18 cellular contexts compared by ENCODE assay signal in the genomic region with DNA sequence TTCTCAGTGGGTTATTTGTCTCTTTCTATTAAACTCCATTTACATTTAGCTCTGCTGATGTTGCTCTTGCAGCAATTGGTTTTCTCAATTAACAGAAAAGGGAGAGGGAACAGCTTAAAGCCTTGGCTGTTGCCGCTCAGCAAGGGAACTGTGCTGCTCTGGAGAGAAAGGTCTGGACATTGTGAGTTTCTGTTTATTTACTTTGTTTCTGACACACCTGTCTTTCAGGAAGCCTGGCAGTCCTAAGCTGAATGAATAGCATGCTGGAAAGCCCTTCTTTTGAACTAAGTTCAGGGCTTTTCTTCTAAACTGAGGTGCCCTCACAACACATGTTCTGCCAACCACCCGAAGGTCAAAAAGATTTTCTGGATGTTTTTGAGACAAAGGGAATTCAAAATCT.
DNase-seq lines count a peak whose midpoint lies in the region; TF ChIP-seq lines count a peak whose summit lies in the region.
"Had no signal": no experiment of that assay in that cellular context is flagged by ENCODE, and none has a peak within 500 bp of the region (broad histone marks: within the 10 kb centered on the region; RNA-seq: fewer than 3 reads in every experiment).

No MANE protein-coding gene starts in this region.

- no peak overlapping the region for H3K9ac ChIP-seq in endodermal cell (ENCODE audit: extremely low read depth, low read length, poor library complexity, severe bottlenecking)
- H3K9ac ChIP-seq: KMS-11 had no signal

- H3K27me3 Mint-ChIP-seq in progenitor cell of endocrine pancreas (no peaks in the 10 kb centered on the region), endodermal cell (ENCODE audit: insufficient read depth) (no peaks in the 10 kb centered on the region)

- peaks cover 1% of the 10 kb centered on the region for H3K9me3 ChIP-seq in endodermal cell (ENCODE audit: control insufficient read depth, low read length)
- H3K9me3 ChIP-seq: Peyer's patch had no signal

- POLR2A ChIA-PET in GM10248 (lab: Yijun Ruan, JAX), result no interaction called here

- H3K4me1 Mint-ChIP-seq in progenitor cell of endocrine pancreas (ENCODE audit: low read depth) (peaks cover 5% of the 10 kb centered on the region), endodermal cell (peaks cover 4% of the 10 kb centered on the region)
- H3K4me1 Mint-ChIP-seq: CD4-positive, alpha-beta memory T cell; T-cell had no signal

- H3K4me3 Mint-ChIP-seq in progenitor cell of endocrine pancreas (ENCODE audit: low read depth) (no peak overlapping the region), endodermal cell (no peak overlapping the region)
- H3K4me3 Mint-ChIP-seq: CD4-positive, alpha-beta memory T cell; T-cell had no signal

- no peaks in the 10 kb centered on the region for H3K36me3 ChIP-seq in endodermal cell (ENCODE audit: control insufficient read depth, insufficient read depth, low read length)
- H3K36me3 ChIP-seq: Peyer's patch had no signal

- no peak overlapping the region for H3K27ac ChIP-seq in endodermal cell (ENCODE audit: low read depth, low read length)
- H3K27ac ChIP-seq: KMS-11, Peyer's patch, SK-N-MC had no signal

- no peaks in the 10 kb centered on the region for H3K4me1 ChIP-seq in endodermal cell (ENCODE audit: control insufficient read depth, insufficient read depth, low read length)
- H3K4me1 ChIP-seq: Peyer's patch had no signal

- H3K36me3 Mint-ChIP-seq in progenitor cell of endocrine pancreas (ENCODE audit: insufficient read depth) (peaks cover under 1% of the 10 kb centered on the region), endodermal cell (ENCODE audit: low read depth) (no peaks in the 10 kb centered on the region)
- H3K36me3 Mint-ChIP-seq: CD4-positive, alpha-beta memory T cell; T-cell had no signal

- WGBS in endodermal cell (ENCODE audit: insufficient coverage in 1 of 2, insufficient read length in 1 of 2), 2 experiments, result 93 to 100% methylated on average over 2 of the region's 2 CpGs

- H3K4me3 ChIP-seq in endodermal cell (ENCODE audit: low read length), result no peak overlapping the region
- H3K4me3 ChIP-seq: Peyer's patch, SK-N-MC had no signal

- H3K27me3 ChIP-seq in endodermal cell (ENCODE audit: control insufficient read depth, insufficient read depth, low read length, poor library complexity, severe bottlenecking), result no peaks in the 10 kb centered on the region
- H3K27me3 ChIP-seq: Peyer's patch had no signal

- H3K9me3 Mint-ChIP-seq in progenitor cell of endocrine pancreas (ENCODE audit: low read depth) (peaks cover 25% of the 10 kb centered on the region), endodermal cell (peaks cover 13% of the 10 kb centered on the region)

- DNase-seq in NCI-H1105 treated with DMSO at 0.1 percent for 48 hours (lab: John Stamatoyannopoulos, UW), result peak; percentile 57
- no peak for DNase-seq in NCI-H1105 (lab: John Stamatoyannopoulos, UW)
- DNase-seq in NCI-H146 treated with DMSO at 0.1 percent for 48 hours (lab: John Stamatoyannopoulos, UW; ENCODE audit: unreplicated experiment), result peak; percentile 72
- DNase-seq in NCI-H774 (lab: John Stamatoyannopoulos, UW), result peak; percentile 78
- no peak for DNase-seq in progenitor cell of endocrine pancreas (ENCODE audit: low spot score, unreplicated experiment)
- no peak for DNase-seq in endodermal cell
- DNase-seq in cerebellar nuclear complex (lab: John Stamatoyannopoulos, UW), result no peak
- no peak for DNase-seq in GM10248 (ENCODE audit: extremely low spot score)
- DNase-seq: 8988T; CD4-positive, alpha-beta memory T cell; H7; NCI-H1048; NCI-H2081 treated with DMSO at 0.1 percent for 48 hours; NCI-H226; Peyer's patch; T-cell had no signal

- peak overlapping the region; percentile 29 for H3K27ac Mint-ChIP-seq in progenitor cell of endocrine pancreas
- no peak overlapping the region for H3K27ac Mint-ChIP-seq in endodermal cell
- H3K27ac Mint-ChIP-seq: CD4-positive, alpha-beta memory T cell; T-cell had no signal

- TF ChIP-seq CTCF in progenitor cell of endocrine pancreas (IDR thresholded peaks at IDR 0.05; ENCODE audit: unreplicated experiment) (no peak), endodermal cell (conservative IDR thresholded peaks at IDR 0.05) (no peak), GM10248 (IDR thresholded peaks at IDR 0.05; ENCODE audit: control extremely low read depth, extremely low read depth, low read depth, missing control alignments) (no peak)

- CTCF ChIA-PET in GM10248 (lab: Yijun Ruan, JAX), result interaction anchor here (0.9 to 2.0 kb wide), 3 partner anchors 9 to 20 kb away, joined by 3 to 9 read pairs (median 5); no protein-coding TSS in a partner anchor

Comparison
In these comparisons a context has a peak if more than half of its experiments do, and no peak if none do; other contexts are left out.
1. DNase-seq: peak in NCI-H1105 treated with DMSO at 0.1 percent for 48 hours (single experiment), NCI-H146 treated with DMSO at 0.1 percent for 48 hours (single experiment) and NCI-H774 (single experiment); none in NCI-H1105 (single experiment), progenitor cell of endocrine pancreas (single experiment), endodermal cell (single experiment), cerebellar nuclear complex (0 of 2) and GM10248 (single experiment).